18 cellular contexts compared by ENCODE assay signal in genomic region chr1:32899586-32900296, GRCh38. TPM values are rescaled to one million over a fixed set of nuclear protein-coding genes. Genes with fewer than 3 reads are reported as not detected.
DNase-seq lines count a peak whose midpoint lies in the region; ATAC-seq and TF ChIP-seq lines count a peak whose summit lies in the region.
"Had no signal": no experiment of that assay in that cellular context is flagged by ENCODE, and none has a peak within 500 bp of the region (broad histone marks: within the 10 kb centered on the region; RNA-seq: fewer than 3 reads in every experiment).

No MANE protein-coding gene starts in this region.

- no peak overlapping the region for H3K27ac Mint-ChIP-seq in T-helper 2 cell treated with Interferon-gamma antibody and Interleukin-4, amounts not matched to agents 5 μg/mL and 100 μg/mL, for 36 hours
- no peak overlapping the region for H3K27ac Mint-ChIP-seq in WTC11
- H3K27ac Mint-ChIP-seq in type B pancreatic cell, result no peak overlapping the region
- no peak overlapping the region for H3K27ac Mint-ChIP-seq in natural killer cell
- H3K27ac Mint-ChIP-seq: dendritic cell treated with granulocyte-macrophage colony-stimulating factor and Interleukin-4, amounts not matched to agents 40 ng/mL and 50 ng/mL, for 4 days had no signal

- no peaks in the 10 kb centered on the region for H3K9me3 ChIP-seq in mucosa of descending colon
- H3K9me3 ChIP-seq: upper lobe of left lung had no signal

- CTCF ChIA-PET in WTC11 (lab: Charles Lee), result interaction anchor here (1.7 to 4.4 kb wide), 2 partner anchors 13 to 24 kb away, joined by 6 to 14 read pairs; no protein-coding TSS in a partner anchor

- peak overlapping the region; percentile 24 for H3K4me3 Mint-ChIP-seq in T-helper 2 cell treated with Interferon-gamma antibody and Interleukin-4, amounts not matched to agents 5 μg/mL and 100 μg/mL, for 36 hours
- H3K4me3 Mint-ChIP-seq in WTC11, result peak overlapping the region; percentile 69; the same call in 1 of the 2 replicates
- peak overlapping the region; percentile 88 for H3K4me3 Mint-ChIP-seq in type B pancreatic cell
- H3K4me3 Mint-ChIP-seq in natural killer cell, result no peak overlapping the region

- no peaks in the 10 kb centered on the region for H3K36me3 ChIP-seq in mucosa of descending colon (ENCODE audit: low read depth)
- H3K36me3 ChIP-seq: upper lobe of left lung had no signal

- peak overlapping the region; percentile 78 for H3K4me3 ChIP-seq in mucosa of descending colon

- TF ChIP-seq CTCF in WTC11 (IDR thresholded peaks at IDR 0.05), result no peak
- TF ChIP-seq CTCF in mucosa of descending colon (IDR thresholded peaks at IDR 0.05), result no peak
- TF ChIP-seq CTCF in type B pancreatic cell (conservative IDR thresholded peaks at IDR 0.05), result no peak
- no peak for TF ChIP-seq CTCF in natural killer cell (IDR thresholded peaks at IDR 0.05)

- H3K9me3 Mint-ChIP-seq in T-helper 2 cell treated with Interferon-gamma antibody and Interleukin-4, amounts not matched to agents 5 μg/mL and 100 μg/mL, for 36 hours, result no peaks in the 10 kb centered on the region
- no peaks in the 10 kb centered on the region for H3K9me3 Mint-ChIP-seq in WTC11
- no peaks in the 10 kb centered on the region for H3K9me3 Mint-ChIP-seq in type B pancreatic cell
- no peaks in the 10 kb centered on the region for H3K9me3 Mint-ChIP-seq in natural killer cell
- H3K9me3 Mint-ChIP-seq: dendritic cell treated with granulocyte-macrophage colony-stimulating factor and Interleukin-4, amounts not matched to agents 40 ng/mL and 50 ng/mL, for 4 days had no signal

- POLR2A ChIA-PET in WTC11 (lab: Charles Lee), result no interaction called here

- peaks cover 7% of the 10 kb centered on the region for H3K4me1 ChIP-seq in mucosa of descending colon (ENCODE audit: low read depth)

- ATAC-seq in WTC11, result no peak
- ATAC-seq in mucosa of descending colon, result no peak
- ATAC-seq in HG02759 (IDR thresholded peaks at IDR 0.05; ENCODE audit: unreplicated experiment), result no peak
- ATAC-seq in natural killer cell, result no peak
- ATAC-seq: T-helper 17 cell had no signal

- peaks cover 1% of the 10 kb centered on the region for H3K36me3 Mint-ChIP-seq in T-helper 2 cell treated with Interferon-gamma antibody and Interleukin-4, amounts not matched to agents 5 μg/mL and 100 μg/mL, for 36 hours (ENCODE audit: low read depth)
- H3K36me3 Mint-ChIP-seq in WTC11 (no peaks in the 10 kb centered on the region), type B pancreatic cell (no peaks in the 10 kb centered on the region), natural killer cell (no peaks in the 10 kb centered on the region)

- no peak for DNase-seq in T-helper 2 cell treated with Interferon-gamma antibody and Interleukin-4, amounts not matched to agents 5 μg/mL and 100 μg/mL, for 36 hours (ENCODE audit: low spot score)
- DNase-seq in T-helper 2 cell, result no peak
- no peak for DNase-seq in WTC11 (ENCODE audit: low spot score)
- peak in 2 of 3 donors; percentile 55 to 63 for DNase-seq in mucosa of descending colon
- DNase-seq in type B pancreatic cell (ENCODE audit: extremely low spot score, unreplicated experiment), result no peak
- no peak for DNase-seq in AG08396 (ENCODE audit: low spot score)
- DNase-seq in natural killer cell, result no peak
- DNase-seq: activated naive CD4-positive, alpha-beta T cell treated with Interleukin-2 at 50 U/mL for 16 hours; EL; mesendoderm; NCI-H1048; NCI-H2081; nucleus accumbens; SHP77; T-helper 17 cell; upper lobe of left lung had no signal

- intact Hi-C loops in mucosa of descending colon (cut with DNase I, micrococcal nuclease), result no loop called here
- intact Hi-C loops in natural killer cell (cut with micrococcal nuclease), result no loop called here

- peaks cover 72% of the 10 kb centered on the region for H3K27me3 Mint-ChIP-seq in T-helper 2 cell treated with Interferon-gamma antibody and Interleukin-4, amounts not matched to agents 5 μg/mL and 100 μg/mL, for 36 hours (ENCODE audit: low read depth)
- H3K27me3 Mint-ChIP-seq in WTC11 (ENCODE audit: low read depth) (peaks cover 64% of the 10 kb centered on the region), type B pancreatic cell (peaks cover 64% of the 10 kb centered on the region), natural killer cell (ENCODE audit: low read depth in 2 of 2) (peaks cover 28 to 38% of the 10 kb centered on the region in 2 donors)

- peaks cover 1% of the 10 kb centered on the region for H3K4me1 Mint-ChIP-seq in T-helper 2 cell treated with Interferon-gamma antibody and Interleukin-4, amounts not matched to agents 5 μg/mL and 100 μg/mL, for 36 hours (ENCODE audit: low read depth)
- H3K4me1 Mint-ChIP-seq in WTC11, result peaks cover 9% of the 10 kb centered on the region
- H3K4me1 Mint-ChIP-seq in type B pancreatic cell (ENCODE audit: unreplicated experiment), result peaks cover 9% of the 10 kb centered on the region
- peaks cover 4 to 10% of the 10 kb centered on the region in 2 donors for H3K4me1 Mint-ChIP-seq in natural killer cell

TF ChIP-seq in WTC11, 78 proteins besides CTCF, POLR2A, EP300 and RAD21 (continues in another document):
- TF ChIP-seq PREB (CRISPR knock-in tag; IDR thresholded peaks at IDR 0.05; ENCODE audit: borderline replicate concordance) (no peak), CREM (CRISPR knock-in tag; IDR thresholded peaks at IDR 0.05) (no peak), GRHL2 (CRISPR knock-in tag; IDR thresholded peaks at IDR 0.05; ENCODE audit: insufficient replicate concordance, severe bottlenecking) (no peak), ZNF416 (CRISPR knock-in tag; IDR thresholded peaks at IDR 0.05) (no peak), FOXP4 (CRISPR knock-in tag; IDR thresholded peaks at IDR 0.05) (no peak), ZNF423 (CRISPR knock-in tag; IDR thresholded peaks at IDR 0.05) (no peak), HMGA2 (CRISPR knock-in tag; IDR thresholded peaks at IDR 0.05) (no peak), IRF1 (CRISPR knock-in tag; IDR thresholded peaks at IDR 0.05) (no peak), USF2 (CRISPR knock-in tag; IDR thresholded peaks at IDR 0.05) (no peak), OVOL2 (CRISPR knock-in tag; IDR thresholded peaks at IDR 0.05; ENCODE audit: borderline replicate concordance) (no peak), ETV6 (CRISPR knock-in tag; IDR thresholded peaks at IDR 0.05) (no peak)

RNA-seq across cellular contexts. Expression of gene TMEM54, which starts 1.4 kb away (rescaled TPM):
- total RNA-seq in WTC11 (2021) (20.7 to 29.0 TPM (median 24.9 TPM) in 3 replicates), mucosa of descending colon (100 to 1,000 TPM; 426 to 995 (median 483) TPM), type B pancreatic cell (ENCODE audit: low replicate concordance) (42.1 and 129 TPM in 2 replicates), natural killer cell (not detected)
- total RNA-seq: T-helper 17 cell had no signal

RNA-seq across cellular contexts. Expression of gene HPCA, which starts 13.4 kb away (rescaled TPM):
- 1.5 to 2.2 TPM (median 1.9 TPM) in 3 replicates for total RNA-seq in WTC11 (2021)
- total RNA-seq in mucosa of descending colon, result 1 to 10 TPM; 1.1 to 2.0 (median 1.1) TPM
- total RNA-seq in type B pancreatic cell (ENCODE audit: low replicate concordance), result 1.0 and 2.0 TPM in 2 replicates
- total RNA-seq in natural killer cell, result under 1 TPM in 1 of 3 donors, not detected in 2; 0.59 TPM
- total RNA-seq: T-helper 17 cell, upper lobe of left lung had no signal

RNA-seq across cellular contexts. Expression of gene FNDC5, which starts 29.0 kb away (rescaled TPM):
- total RNA-seq in WTC11 (2021) (1.2 to 1.6 TPM (median 1.4 TPM) in 3 replicates), mucosa of descending colon (under 1 TPM; 0.38 to 0.51 (median 0.41) TPM), type B pancreatic cell (ENCODE audit: low replicate concordance) (20.0 and 49.9 TPM in 2 replicates), natural killer cell (under 1 TPM in 1 of 3 donors, not detected in 2; 0.36 TPM)
- total RNA-seq: T-helper 17 cell had no signal

Comparison
In these comparisons a context has a peak if more than half of its experiments do, and no peak if none do; other contexts are left out.
1. DNase-seq: peak in mucosa of descending colon (2 of 3); none in T-helper 2 cell treated with Interferon-gamma antibody and Interleukin-4, amounts not matched to agents 5 μg/mL and 100 μg/mL, for 36 hours (single experiment), T-helper 2 cell (0 of 5), WTC11 (single experiment), type B pancreatic cell (single experiment), AG08396 (single experiment) and natural killer cell (single experiment).
2. RNA of gene TMEM54, which starts 1.4 kb away (total RNA-seq): 426 to 995 TPM in mucosa of descending colon, 42.1 to 129 TPM in type B pancreatic cell and 20.7 to 29.0 TPM in WTC11; not detected in natural killer cell; every median in the first group is over 10 times any median in the second.